24 cellular contexts compared by ENCODE assay signal in the genomic region with DNA sequence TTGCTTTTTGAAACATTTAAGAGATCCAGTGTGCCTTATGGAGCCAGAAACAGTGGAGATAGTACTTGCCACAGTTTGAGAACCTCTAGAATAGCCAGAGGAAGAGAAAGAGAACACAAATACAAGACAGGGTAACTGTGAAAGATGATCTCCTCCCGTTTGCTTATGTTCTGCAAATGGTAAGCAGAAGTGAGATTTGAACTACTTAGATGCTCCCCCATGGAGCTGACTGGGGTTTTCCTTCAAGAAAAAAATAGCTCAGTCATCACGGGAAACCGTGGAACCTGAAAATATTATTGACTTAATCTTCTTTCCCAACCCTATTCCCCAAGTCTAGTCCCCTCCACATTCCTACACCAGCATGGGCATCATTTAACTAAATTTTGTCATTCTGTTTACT.
"Had no signal": no experiment of that assay in that cellular context is flagged by ENCODE, and none has a peak within 500 bp of the region (broad histone marks: within the 10 kb centered on the region; RNA-seq: fewer than 3 reads in every experiment).

No MANE protein-coding gene starts in this region.

- FAIRE-seq: astrocyte had no signal

- DNase-seq: activated CD4-positive, alpha-beta memory T cell treated with anti-CD3 and anti-CD28 coated beads for 36 hours; activated CD4-positive, alpha-beta T cell treated with anti-CD3 and anti-CD28 coated beads for 48 hours; activated naive CD4-positive, alpha-beta T cell treated with Interleukin-2 at 50 U/mL for 16 hours; activated naive CD8-positive, alpha-beta T cell treated with anti-CD3 and anti-CD28 coated beads for 36 hours; activated T-cell treated with anti-CD3 and anti-CD28 coated beads, Interleukin-2, amount 50 U/mL, for 48 hours; central memory CD4-positive, alpha-beta T cell; dermis blood vessel endothelial cell; effector CD8-positive, alpha-beta T cell; erythroblast; foreskin fibroblast; glutamatergic neuron; immature natural killer cell; kidney glomerular epithelial cell; left ventricle myocardium inferior; mammary epithelial cell; naive thymus-derived CD8-positive, alpha-beta T cell; spleen; stimulated activated CD4-positive, alpha-beta T cell treated with anti-CD3 and anti-CD28 coated beads, Interleukin-4, amount 100 ng/mL, for 24 hours; stimulated activated naive CD4-positive, alpha-beta T cell treated with Interleukin-2 at 50 U/mL for 16 hours had no signal

- H2AFZ ChIP-seq: hepatocyte had no signal

- H3K4me3 ChIP-seq: hepatocyte, left ventricle myocardium inferior, prostate gland, spleen, thoracic aorta, vagina had no signal

- H3K79me2 ChIP-seq: hepatocyte had no signal

- H3K27me3 ChIP-seq: hepatocyte, spleen, vagina had no signal

- H3K9me3 ChIP-seq: left ventricle myocardium inferior, prostate gland, spleen, thoracic aorta, vagina had no signal

- H3K36me3 ChIP-seq: prostate gland, thoracic aorta had no signal

- ATAC-seq: naive thymus-derived CD8-positive, alpha-beta T cell had no signal

- H3K27ac ChIP-seq: hepatocyte, left ventricle myocardium inferior, prostate gland, spleen, thoracic aorta, vagina had no signal

- H3K4me2 ChIP-seq: hepatocyte had no signal

- H3K4me1 ChIP-seq: left ventricle myocardium inferior, prostate gland, spleen, vagina had no signal
